In genomic region chr16:886084-886543, GRCh38 we compare ENCODE assay signal across 1 cellular context.
TF ChIP-seq lines count a peak whose summit lies in the region.

No MANE protein-coding gene starts in this region.

TF ChIP-seq in GM23338, 12 proteins besides CTCF, POLR2A, EP300 and RAD21 (continued from another document):
- TF ChIP-seq CREB1 (CRISPR knock-in tag; IDR thresholded peaks at IDR 0.05; ENCODE audit: low read depth) (no peak), REST (IDR thresholded peaks at IDR 0.05; ENCODE audit: unreplicated experiment) (no peak), ZNF331 (CRISPR knock-in tag; IDR thresholded peaks at IDR 0.05; ENCODE audit: low read depth) (no peak), EZH2 (IDR thresholded peaks at IDR 0.05; ENCODE audit: low read depth, unreplicated experiment) (no peak), ZNF114 (CRISPR knock-in tag; IDR thresholded peaks at IDR 0.05) (no peak), STAT1 (IDR thresholded peaks at IDR 0.05; ENCODE audit: unreplicated experiment) (no peak), POLR2AphosphoS5 (IDR thresholded peaks at IDR 0.05; ENCODE audit: low read depth) (no peak), EZH2phosphoT487 (IDR thresholded peaks at IDR 0.05; ENCODE audit: unreplicated experiment) (no peak)
